In the genomic region with DNA sequence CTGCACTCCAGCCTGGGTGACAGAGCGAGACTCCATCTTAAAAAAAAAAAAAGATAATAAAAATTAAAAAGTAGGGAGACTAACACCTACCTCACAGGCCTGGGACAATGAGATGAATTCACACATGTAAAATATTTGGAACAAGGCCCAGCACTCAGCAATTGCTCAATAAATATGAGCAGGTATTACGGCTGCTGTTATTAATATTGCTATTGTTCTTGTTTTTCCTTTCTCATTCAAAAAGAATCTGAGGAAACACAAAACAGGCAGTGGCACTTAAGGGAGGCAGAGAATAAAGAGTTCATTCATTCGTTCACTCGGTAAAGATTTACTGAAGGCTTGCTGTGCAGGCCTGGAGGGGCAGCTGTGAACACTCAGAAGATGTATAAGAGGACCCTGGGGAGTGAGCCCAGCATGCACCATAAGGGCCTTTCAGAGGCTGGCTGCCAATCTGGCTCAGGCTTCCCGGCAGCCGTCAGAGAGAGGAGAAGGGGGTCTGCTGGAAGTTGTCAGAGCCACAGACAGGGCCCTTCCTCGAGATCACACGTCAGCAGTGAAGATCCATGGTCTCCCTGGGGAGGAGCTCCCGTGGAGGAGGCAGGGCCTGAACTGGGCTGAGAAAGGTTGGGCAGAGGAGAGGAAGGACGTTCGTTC, we compare ENCODE assay signal across 17 cellular contexts. TPM values are rescaled to one million over a fixed set of nuclear protein-coding genes. Genes with fewer than 3 reads are reported as not detected.
DNase-seq lines count a peak whose midpoint lies in the region; ATAC-seq and TF ChIP-seq lines count a peak whose summit lies in the region.
"Had no signal": no experiment of that assay in that cellular context is flagged by ENCODE, and none has a peak within 500 bp of the region (broad histone marks: within the 10 kb centered on the region; RNA-seq: fewer than 3 reads in every experiment).

No MANE protein-coding gene starts in this region.

- no peak for TF ChIP-seq POLR2A in ovary (IDR thresholded peaks at IDR 0.05)
- TF ChIP-seq POLR2A in testis (IDR thresholded peaks at IDR 0.05): no peak

- H3K4me3 ChIP-seq in ovary: no peak overlapping the region
- no peak overlapping the region for H3K4me3 ChIP-seq in PC-3 (ENCODE audit: low read length)
- no peak overlapping the region for H3K4me3 ChIP-seq in testis

- 38 to 50% (median 39%) methylated on average over 11 of the region's 11 CpGs for WGBS in ovary, 3 donors
- WGBS in testis, 2 donors: 67 to 84% methylated on average over 10 to 11 of the region's 11 CpGs

- no peaks in the 10 kb centered on the region for H3K79me2 ChIP-seq in PC-3 (ENCODE audit: low read length)

- no peaks in the 10 kb centered on the region for H3K9me2 ChIP-seq in PC-3 (replicated peaks; ENCODE audit: low read length)

- no peaks in the 10 kb centered on the region for H3K27me3 Mint-ChIP-seq in activated T-helper 17 cell treated with anti-CD3 and anti-CD28 coated beads, Interleukin-2, amount 50 U/mL, for 72 hours
- H3K27me3 Mint-ChIP-seq in mesothelial cell of epicardium (ENCODE audit: low read depth): no peaks in the 10 kb centered on the region
- no peaks in the 10 kb centered on the region for H3K27me3 Mint-ChIP-seq in stimulated activated naive CD8-positive, alpha-beta T cell treated with anti-CD3 and anti-CD28 coated beads, Interleukin-15, amount 100 ng/mL, for 72 hours

- no peak overlapping the region for H2AFZ ChIP-seq in PC-3 (ENCODE audit: low read length)

- H3K27ac ChIP-seq in ovary: no peak overlapping the region
- H3K27ac ChIP-seq in PC-3 (ENCODE audit: low read length): no peak overlapping the region
- H3K27ac ChIP-seq in testis: no peak overlapping the region

- POLR2A ChIA-PET in PC-3 (lab: Charles Lee; ENCODE audit: unreplicated experiment): no interaction called here

- no peak overlapping the region for H3K9ac ChIP-seq in PC-3 (ENCODE audit: low read length)

- intact Hi-C loops in ovary (cut with DNase I): no loop called here
- intact Hi-C loops in PC-3 (cut with micrococcal nuclease): no loop called here
- intact Hi-C loops in testis (cut with DNase I; ENCODE audit: low total_unique reads): no loop called here

- peak overlapping the region; percentile 12 for H3K27ac Mint-ChIP-seq in activated T-helper 17 cell treated with anti-CD3 and anti-CD28 coated beads, Interleukin-2, amount 50 U/mL, for 72 hours
- peak overlapping the region; percentile 45 for H3K27ac Mint-ChIP-seq in mesothelial cell of epicardium
- H3K27ac Mint-ChIP-seq in stimulated activated naive CD8-positive, alpha-beta T cell treated with anti-CD3 and anti-CD28 coated beads, Interleukin-15, amount 100 ng/mL, for 72 hours: no peak overlapping the region
- H3K27ac Mint-ChIP-seq: activated naive CD4-positive, alpha-beta T cell treated with anti-CD3 and anti-CD28 coated beads, Interleukin-2, amount 10 ng/mL, durations not matched to agents 7 days and 5 days; dendritic cell treated with granulocyte-macrophage colony-stimulating factor and Interleukin-4, amounts not matched to agents 40 ng/mL and 50 ng/mL, for 4 days; HFFc6; memory B cell; T-helper 1 cell treated with Interleukin-12 subunit alpha and Interleukin-12 subunit beta and Interleukin-4 antibody, amounts not matched to agents 30 μg/mL and 1 μg/mL, for 36 hours had no signal

- H3K27me3 ChIP-seq in ovary (no peaks in the 10 kb centered on the region), PC-3 (ENCODE audit: low read length) (no peaks in the 10 kb centered on the region), testis (no peaks in the 10 kb centered on the region)

- BruUV-seq in PC-3 (replicated peaks; lab: Mats Ljungman, UMichigan): no TSS peak

- no peaks in the 10 kb centered on the region for H3K9me3 ChIP-seq in ovary
- no peaks in the 10 kb centered on the region for H3K9me3 ChIP-seq in PC-3 (ENCODE audit: low read length)
- H3K9me3 ChIP-seq in testis: no peaks in the 10 kb centered on the region

- peaks cover 11% of the 10 kb centered on the region for H3K4me1 Mint-ChIP-seq in activated T-helper 17 cell treated with anti-CD3 and anti-CD28 coated beads, Interleukin-2, amount 50 U/mL, for 72 hours
- H3K4me1 Mint-ChIP-seq in mesothelial cell of epicardium: peaks cover 24% of the 10 kb centered on the region
- H3K4me1 Mint-ChIP-seq in stimulated activated naive CD8-positive, alpha-beta T cell treated with anti-CD3 and anti-CD28 coated beads, Interleukin-15, amount 100 ng/mL, for 72 hours: peaks cover 31% of the 10 kb centered on the region

- no peak overlapping the region for H3K4me3 Mint-ChIP-seq in activated T-helper 17 cell treated with anti-CD3 and anti-CD28 coated beads, Interleukin-2, amount 50 U/mL, for 72 hours
- H3K4me3 Mint-ChIP-seq in mesothelial cell of epicardium: no peak overlapping the region
- no peak overlapping the region for H3K4me3 Mint-ChIP-seq in stimulated activated naive CD8-positive, alpha-beta T cell treated with anti-CD3 and anti-CD28 coated beads, Interleukin-15, amount 100 ng/mL, for 72 hours
- H3K4me3 Mint-ChIP-seq: activated CD8-positive, alpha-beta T cell treated with anti-CD3 and anti-CD28 coated beads, Interleukin-2, amount 10 ng/mL, durations not matched to agents 7 days and 5 days; activated naive CD4-positive, alpha-beta T cell treated with anti-CD3 and anti-CD28 coated beads, Interleukin-2, amount 10 ng/mL, durations not matched to agents 7 days and 5 days; dendritic cell treated with granulocyte-macrophage colony-stimulating factor and Interleukin-4, amounts not matched to agents 40 ng/mL and 50 ng/mL, for 4 days; HFFc6; memory B cell; T-helper 1 cell treated with Interleukin-12 subunit alpha and Interleukin-12 subunit beta and Interleukin-4 antibody, amounts not matched to agents 30 μg/mL and 1 μg/mL, for 36 hours had no signal

- no peaks in the 10 kb centered on the region for H3K36me3 Mint-ChIP-seq in activated T-helper 17 cell treated with anti-CD3 and anti-CD28 coated beads, Interleukin-2, amount 50 U/mL, for 72 hours (ENCODE audit: low read depth)
- H3K36me3 Mint-ChIP-seq in mesothelial cell of epicardium: peaks cover 1% of the 10 kb centered on the region
- H3K36me3 Mint-ChIP-seq: activated naive CD4-positive, alpha-beta T cell treated with anti-CD3 and anti-CD28 coated beads, Interleukin-2, amount 10 ng/mL, durations not matched to agents 7 days and 5 days; memory B cell had no signal

- H3K36me3 ChIP-seq in ovary (no peaks in the 10 kb centered on the region), PC-3 (ENCODE audit: low read depth, low read length) (no peaks in the 10 kb centered on the region), testis (ENCODE audit: low read depth, missing control alignments) (no peaks in the 10 kb centered on the region)

- no peak for TF ChIP-seq EP300 in ovary (IDR thresholded peaks at IDR 0.05)

- H3K4me2 ChIP-seq in PC-3 (ENCODE audit: low read length): no peak overlapping the region

- H3F3A ChIP-seq in PC-3 (ENCODE audit: low read length, unreplicated experiment): no peaks in the 10 kb centered on the region

- CTCF ChIA-PET in PC-3 (lab: Charles Lee): no interaction called here

- peak; percentile 81 for DNase-seq in DMS153 (lab: John Stamatoyannopoulos, UW)
- DNase-seq in NCI-H128 (lab: John Stamatoyannopoulos, UW; ENCODE audit: unreplicated experiment): peak; percentile 43
- no peak for DNase-seq in mesothelial cell of epicardium (ENCODE audit: low spot score in 2 of 2, unreplicated experiment in 2 of 2)
- DNase-seq in stimulated activated naive CD8-positive, alpha-beta T cell treated with anti-CD3 and anti-CD28 coated beads, Interleukin-15, amount 100 ng/mL, for 72 hours: no peak
- no peak for DNase-seq in ovary
- DNase-seq in PC-3: no peak
- no peak for DNase-seq in testis
- DNase-seq: activated CD8-positive, alpha-beta T cell treated with anti-CD3 and anti-CD28 coated beads, Interleukin-2, amount 10 ng/mL, durations not matched to agents 7 days and 5 days; activated naive CD4-positive, alpha-beta T cell treated with anti-CD3 and anti-CD28 coated beads, Interleukin-2, amount 10 ng/mL, durations not matched to agents 7 days and 5 days; Calu3; HFFc6; KG1; stimulated activated CD4-positive, alpha-beta T cell treated with anti-CD3 and anti-CD28 coated beads, Interleukin-4, amount 100 ng/mL, for 4 hours had no signal

- H3K4me1 ChIP-seq in ovary (ENCODE audit: insufficient read depth) (no peaks in the 10 kb centered on the region), PC-3 (ENCODE audit: insufficient read depth, low read length) (no peaks in the 10 kb centered on the region), testis (no peaks in the 10 kb centered on the region)

- no peak for ATAC-seq in activated T-helper 17 cell treated with anti-CD3 and anti-CD28 coated beads, Interleukin-2, amount 50 U/mL, for 72 hours (replicated peaks)
- ATAC-seq in stimulated activated naive CD8-positive, alpha-beta T cell treated with anti-CD3 and anti-CD28 coated beads, Interleukin-15, amount 100 ng/mL, for 72 hours: no peak
- no peak for ATAC-seq in PC-3
- ATAC-seq: activated CD8-positive, alpha-beta T cell treated with anti-CD3 and anti-CD28 coated beads, Interleukin-2, amount 10 ng/mL, durations not matched to agents 7 days and 5 days had no signal

- no peaks in the 10 kb centered on the region for H3K9me3 Mint-ChIP-seq in activated T-helper 17 cell treated with anti-CD3 and anti-CD28 coated beads, Interleukin-2, amount 50 U/mL, for 72 hours
- no peaks in the 10 kb centered on the region for H3K9me3 Mint-ChIP-seq in mesothelial cell of epicardium
- H3K9me3 Mint-ChIP-seq in stimulated activated naive CD8-positive, alpha-beta T cell treated with anti-CD3 and anti-CD28 coated beads, Interleukin-15, amount 100 ng/mL, for 72 hours: no peaks in the 10 kb centered on the region
- H3K9me3 Mint-ChIP-seq: dendritic cell treated with granulocyte-macrophage colony-stimulating factor and Interleukin-4, amounts not matched to agents 40 ng/mL and 50 ng/mL, for 4 days; HFFc6 had no signal

- TF ChIP-seq CTCF in mesothelial cell of epicardium (IDR thresholded peaks at IDR 0.05; ENCODE audit: unreplicated experiment) (no peak), ovary (IDR thresholded peaks at IDR 0.05) (no peak), PC-3 (conservative IDR thresholded peaks at IDR 0.05; ENCODE audit: low read depth, low read length) (no peak), testis (IDR thresholded peaks at IDR 0.05) (no peak)

- no peaks in the 10 kb centered on the region for H4K20me1 ChIP-seq in PC-3 (ENCODE audit: low read length)

RNA-seq across cellular contexts. Expression of a gene that starts 51.6 kb away (rescaled TPM):
- total RNA-seq in activated T-helper 17 cell treated with anti-CD3 and anti-CD28 coated beads, Interleukin-2, amount 50 U/mL, for 72 hours: 10 to 100 TPM; 61.2 to 72.5 TPM
- 77.4 to 82.2 TPM (median 80.7 TPM) in 3 replicates for total RNA-seq in mesothelial cell of epicardium
- total RNA-seq in ovary: 10 to 100 TPM; 18.1 to 42.0 (median 36.8) TPM
- 10 to 100 TPM; 12.4 to 15.1 TPM for polyA plus RNA-seq in ovary
- total RNA-seq in PC-3 (2014; rRNA removed): 36.0 and 37.0 TPM in 2 replicates
- 10 to 100 TPM; 40.5 to 44.8 TPM for total RNA-seq in testis
- polyA plus RNA-seq in testis (ENCODE audit: insufficient read depth, low read depth, low replicate concordance): 41.6 TPM

Comparison
In these comparisons a context has a peak if more than half of its experiments do, and no peak if none do; other contexts are left out.
1. DNase-seq: peak in DMS153 (single experiment) and NCI-H128 (single experiment); none in mesothelial cell of epicardium (0 of 2), stimulated activated naive CD8-positive, alpha-beta T cell treated with anti-CD3 and anti-CD28 coated beads, Interleukin-15, amount 100 ng/mL, for 72 hours (0 of 2), ovary (0 of 5), PC-3 (single experiment) and testis (single experiment).
2. H3K27ac Mint-ChIP-seq: peak in activated T-helper 17 cell treated with anti-CD3 and anti-CD28 coated beads, Interleukin-2, amount 50 U/mL, for 72 hours (single experiment) and mesothelial cell of epicardium (single experiment); none in stimulated activated naive CD8-positive, alpha-beta T cell treated with anti-CD3 and anti-CD28 coated beads, Interleukin-15, amount 100 ng/mL, for 72 hours (0 of 2).